In genomic region chr22:44711701-44712100, GRCh38 we compare ENCODE assay signal across 21 cellular contexts. TPM values are rescaled to one million over a fixed set of nuclear protein-coding genes. Genes with fewer than 3 reads are reported as not detected.
DNase-seq lines count a peak whose midpoint lies in the region; ATAC-seq, FAIRE-seq and TF ChIP-seq lines count a peak whose summit lies in the region.
"Had no signal": no experiment of that assay in that cellular context is flagged by ENCODE, and none has a peak within 500 bp of the region (broad histone marks: within the 10 kb centered on the region; RNA-seq: fewer than 3 reads in every experiment).

No MANE protein-coding gene starts in this region.

- H2BK12ac ChIP-seq in H9 (ENCODE audit: insufficient read length, low read depth, low read length) = no peak overlapping the region

- no peak overlapping the region for H3K23ac ChIP-seq in H9 (ENCODE audit: insufficient read length, low read depth, low read length)

- no peaks in the 10 kb centered on the region for H3K4me1 ChIP-seq in H9 (ENCODE audit: insufficient read depth, low read length)
- H3K4me1 ChIP-seq: thyroid gland had no signal

- no peak overlapping the region for H2BK15ac ChIP-seq in H9 (ENCODE audit: low read depth, low read length)

- H3K4me1 Mint-ChIP-seq in activated naive CD8-positive, alpha-beta T cell treated with anti-CD3 and anti-CD28 coated beads, Interleukin-2, amount 10 ng/mL, durations not matched to agents 7 days and 5 days = peaks cover 22% of the 10 kb centered on the region
- H3K4me1 Mint-ChIP-seq in activated naive CD8-positive, alpha-beta T cell treated with anti-CD3 and anti-CD28 coated beads, Interleukin-2, amount 50 U/mL, for 24 hours = peaks cover 29% of the 10 kb centered on the region
- H3K4me1 Mint-ChIP-seq in activated T-helper 17 cell treated with anti-CD3 and anti-CD28 coated beads, Interleukin-2, amount 50 U/mL, for 72 hours = peaks cover 17% of the 10 kb centered on the region
- H3K4me1 Mint-ChIP-seq in naive thymus-derived CD8-positive, alpha-beta T cell = peaks cover 25 to 62% (median 58%) of the 10 kb centered on the region in 4 donors
- H3K4me1 Mint-ChIP-seq in H9 = peaks cover 0 to 13% of the 10 kb centered on the region in 2 experiments; a peak in 3 of 4 replicates

- peaks cover 3% of the 10 kb centered on the region for H4K20me1 ChIP-seq in H9 (ENCODE audit: control insufficient read depth, insufficient read depth, insufficient read length)

- H3K56ac ChIP-seq in H9 (ENCODE audit: insufficient read length, low read depth, low read length) = no peak overlapping the region

- POLR2A ChIA-PET in activated naive CD8-positive, alpha-beta T cell treated with anti-CD3 and anti-CD28 coated beads, Interleukin-2, amount 10 ng/mL, durations not matched to agents 7 days and 5 days (lab: Charles Lee) = no interaction called here
- POLR2A ChIA-PET in naive thymus-derived CD8-positive, alpha-beta T cell (lab: Charles Lee) = interaction anchor here (0.5 kb wide), 1 partner anchor 1590 kb away, joined by 3 read pairs; no protein-coding TSS in a partner anchor

- H3K9ac ChIP-seq in H9 (ENCODE audit: extremely low read depth, insufficient read length, low read length) = no peak overlapping the region
- H3K9ac ChIP-seq: SK-N-SH had no signal

- H3K27ac ChIP-seq in H9 (ENCODE audit: insufficient read length, low read depth, low read length) = no peak overlapping the region
- H3K27ac ChIP-seq: thyroid gland had no signal

- DNase-seq in activated naive CD8-positive, alpha-beta T cell treated with anti-CD3 and anti-CD28 coated beads, Interleukin-2, amount 10 ng/mL, durations not matched to agents 7 days and 5 days = no peak
- no peak for DNase-seq in activated naive CD8-positive, alpha-beta T cell treated with anti-CD3 and anti-CD28 coated beads, Interleukin-2, amount 50 U/mL, for 24 hours
- no peak for DNase-seq in naive thymus-derived CD8-positive, alpha-beta T cell
- DNase-seq in GM19239 (ENCODE audit: insufficient read length, low spot score) = no peak
- no peak for DNase-seq in NCI-H748 treated with DMSO at 0.1 percent for 48 hours (lab: John Stamatoyannopoulos, UW)
- no peak for DNase-seq in H9
- DNase-seq: activated gamma-delta T cell treated with Interleukin-2 at 50 U/mL for 16 hours; CD4-positive, CD25-positive, alpha-beta regulatory T cell; effector memory CD4-positive, alpha-beta T cell; glutamatergic neuron; NCI-H2107; NCI-H774; nephron progenitor cell; SK-N-SH; T1000; thyroid gland had no signal

- FAIRE-seq in GM19239 (lab: Jason Lieb, UNC) = no peak
- FAIRE-seq: H54 had no signal

- no peak for TF ChIP-seq CTCF in H9 (conservative IDR thresholded peaks at IDR 0.05)

- no peak overlapping the region for H2AFZ ChIP-seq in H9 (ENCODE audit: low read length)

- no peak overlapping the region for H3K14ac ChIP-seq in H9 (ENCODE audit: insufficient read depth, low read length)

- H3K4ac ChIP-seq in H9 (ENCODE audit: low read depth, low read length) = no peak overlapping the region

- no peaks in the 10 kb centered on the region for H3K27me3 ChIP-seq in H9 (ENCODE audit: insufficient read depth, low read length)
- H3K27me3 ChIP-seq: thyroid gland had no signal

- H3K27me3 Mint-ChIP-seq in activated naive CD8-positive, alpha-beta T cell treated with anti-CD3 and anti-CD28 coated beads, Interleukin-2, amount 10 ng/mL, durations not matched to agents 7 days and 5 days = no peaks in the 10 kb centered on the region
- no peaks in the 10 kb centered on the region for H3K27me3 Mint-ChIP-seq in activated naive CD8-positive, alpha-beta T cell treated with anti-CD3 and anti-CD28 coated beads, Interleukin-2, amount 50 U/mL, for 24 hours
- H3K27me3 Mint-ChIP-seq in activated T-helper 17 cell treated with anti-CD3 and anti-CD28 coated beads, Interleukin-2, amount 50 U/mL, for 72 hours = no peaks in the 10 kb centered on the region
- no peaks in the 10 kb centered on the region for H3K27me3 Mint-ChIP-seq in naive thymus-derived CD8-positive, alpha-beta T cell
- H3K27me3 Mint-ChIP-seq in H9 (ENCODE audit: low read depth) = no peaks in the 10 kb centered on the region
- H3K27me3 Mint-ChIP-seq: CD4-positive, CD25-positive, alpha-beta regulatory T cell; progenitor cell of endocrine pancreas had no signal

- no CpG with 5 or more reads among the region's 4 CpGs for WGBS in H9 (ENCODE audit: extremely low coverage, insufficient read length, low lambda C conversion rate)

- H3K36me3 Mint-ChIP-seq in activated naive CD8-positive, alpha-beta T cell treated with anti-CD3 and anti-CD28 coated beads, Interleukin-2, amount 10 ng/mL, durations not matched to agents 7 days and 5 days = no peaks in the 10 kb centered on the region
- no peaks in the 10 kb centered on the region for H3K36me3 Mint-ChIP-seq in activated naive CD8-positive, alpha-beta T cell treated with anti-CD3 and anti-CD28 coated beads, Interleukin-2, amount 50 U/mL, for 24 hours (ENCODE audit: low read depth)
- H3K36me3 Mint-ChIP-seq in activated T-helper 17 cell treated with anti-CD3 and anti-CD28 coated beads, Interleukin-2, amount 50 U/mL, for 72 hours (ENCODE audit: low read depth) = no peaks in the 10 kb centered on the region
- H3K36me3 Mint-ChIP-seq in naive thymus-derived CD8-positive, alpha-beta T cell = peaks cover 0 to 26% (median 0%) of the 10 kb centered on the region in 3 donors
- no peaks in the 10 kb centered on the region; a peak in 1 of 7 replicates for H3K36me3 Mint-ChIP-seq in H9 (ENCODE audit: insufficient read depth in 1 of 3, low read depth in 3 of 3)
- H3K36me3 Mint-ChIP-seq: CD4-positive, CD25-positive, alpha-beta regulatory T cell had no signal

- no peak overlapping the region for H2BK5ac ChIP-seq in H9 (ENCODE audit: insufficient read length, low read length)

- no peak overlapping the region for H2BK20ac ChIP-seq in H9 (ENCODE audit: low read depth, low read length, poor library complexity, severe bottlenecking)

- H3K9me3 ChIP-seq in H9 (ENCODE audit: control insufficient read depth, low read depth, low read length) = no peaks in the 10 kb centered on the region
- H3K9me3 ChIP-seq: SK-N-SH, thyroid gland had no signal

- no peaks in the 10 kb centered on the region for H3K79me2 ChIP-seq in H9 (ENCODE audit: insufficient read depth, low read length)

- no peaks in the 10 kb centered on the region for H3K79me1 ChIP-seq in H9 (ENCODE audit: insufficient read depth, low read depth, low read length, poor library complexity, severe bottlenecking)

- no peak for ATAC-seq in activated naive CD8-positive, alpha-beta T cell treated with anti-CD3 and anti-CD28 coated beads, Interleukin-2, amount 10 ng/mL, durations not matched to agents 7 days and 5 days (ENCODE audit: low read depth)
- no peak for ATAC-seq in activated naive CD8-positive, alpha-beta T cell treated with anti-CD3 and anti-CD28 coated beads, Interleukin-2, amount 50 U/mL, for 24 hours
- ATAC-seq in activated T-helper 17 cell treated with anti-CD3 and anti-CD28 coated beads, Interleukin-2, amount 50 U/mL, for 72 hours (replicated peaks) = no peak
- no peak for ATAC-seq in naive thymus-derived CD8-positive, alpha-beta T cell
- no peak for ATAC-seq in HG03097 (IDR thresholded peaks at IDR 0.05; ENCODE audit: low FRiP score, unreplicated experiment)

- no peak overlapping the region for H2AK5ac ChIP-seq in H9 (ENCODE audit: insufficient read length, low read length)

- no peak overlapping the region for H2BK120ac ChIP-seq in H9 (ENCODE audit: low read depth, low read length, poor library complexity, severe bottlenecking)

- H3K18ac ChIP-seq in H9 (ENCODE audit: insufficient read length, low read depth, low read length) = no peak overlapping the region

- no peak overlapping the region for H3K4me3 Mint-ChIP-seq in activated naive CD8-positive, alpha-beta T cell treated with anti-CD3 and anti-CD28 coated beads, Interleukin-2, amount 10 ng/mL, durations not matched to agents 7 days and 5 days
- H3K4me3 Mint-ChIP-seq in activated naive CD8-positive, alpha-beta T cell treated with anti-CD3 and anti-CD28 coated beads, Interleukin-2, amount 50 U/mL, for 24 hours = no peak overlapping the region
- no peak overlapping the region for H3K4me3 Mint-ChIP-seq in activated T-helper 17 cell treated with anti-CD3 and anti-CD28 coated beads, Interleukin-2, amount 50 U/mL, for 72 hours
- H3K4me3 Mint-ChIP-seq in naive thymus-derived CD8-positive, alpha-beta T cell = peak overlapping the region in 4 of 10 donors; percentile 9 to 93 (median 54)
- H3K4me3 Mint-ChIP-seq in H9 = no peak overlapping the region
- H3K4me3 Mint-ChIP-seq: CD4-positive, CD25-positive, alpha-beta regulatory T cell; nephron progenitor cell had no signal

- H4K91ac ChIP-seq in H9 (ENCODE audit: insufficient read length, low read depth, low read length) = no peak overlapping the region

- no peak overlapping the region for H4K8ac ChIP-seq in H9 (replicated peaks; ENCODE audit: insufficient read length, low read depth, low read length)

- H3K9me3 Mint-ChIP-seq in activated naive CD8-positive, alpha-beta T cell treated with anti-CD3 and anti-CD28 coated beads, Interleukin-2, amount 10 ng/mL, durations not matched to agents 7 days and 5 days = no peaks in the 10 kb centered on the region
- no peaks in the 10 kb centered on the region for H3K9me3 Mint-ChIP-seq in activated naive CD8-positive, alpha-beta T cell treated with anti-CD3 and anti-CD28 coated beads, Interleukin-2, amount 50 U/mL, for 24 hours
- H3K9me3 Mint-ChIP-seq in activated T-helper 17 cell treated with anti-CD3 and anti-CD28 coated beads, Interleukin-2, amount 50 U/mL, for 72 hours = no peaks in the 10 kb centered on the region
- H3K9me3 Mint-ChIP-seq in naive thymus-derived CD8-positive, alpha-beta T cell = no peaks in the 10 kb centered on the region
- no peaks in the 10 kb centered on the region for H3K9me3 Mint-ChIP-seq in H9
- H3K9me3 Mint-ChIP-seq: CD4-positive, CD25-positive, alpha-beta regulatory T cell; nephron progenitor cell had no signal

- peak overlapping the region; percentile 96 for H3K27ac Mint-ChIP-seq in activated naive CD8-positive, alpha-beta T cell treated with anti-CD3 and anti-CD28 coated beads, Interleukin-2, amount 10 ng/mL, durations not matched to agents 7 days and 5 days
- no peak overlapping the region for H3K27ac Mint-ChIP-seq in activated naive CD8-positive, alpha-beta T cell treated with anti-CD3 and anti-CD28 coated beads, Interleukin-2, amount 50 U/mL, for 24 hours
- H3K27ac Mint-ChIP-seq in activated T-helper 17 cell treated with anti-CD3 and anti-CD28 coated beads, Interleukin-2, amount 50 U/mL, for 72 hours = peak overlapping the region; percentile 22
- H3K27ac Mint-ChIP-seq in naive thymus-derived CD8-positive, alpha-beta T cell = peak overlapping the region in 8 of 10 donors; percentile 63 to 98 (median 94)
- H3K27ac Mint-ChIP-seq in H9 = no peak overlapping the region
- H3K27ac Mint-ChIP-seq: CD4-positive, CD25-positive, alpha-beta regulatory T cell; progenitor cell of endocrine pancreas had no signal

- H3T11ph ChIP-seq in H9 (ENCODE audit: low read length) = no peak overlapping the region

- no peak overlapping the region for H3K4me2 ChIP-seq in H9 (ENCODE audit: insufficient read depth, insufficient read length, low read length)
- H3K4me2 ChIP-seq: SK-N-SH had no signal

- no peak overlapping the region for H4K5ac ChIP-seq in H9 (ENCODE audit: insufficient read length, low read depth, low read length)

- H3K23me2 ChIP-seq in H9 (ENCODE audit: insufficient read length, low read depth, low read length, poor library complexity, severe bottlenecking) = no peaks in the 10 kb centered on the region

RNA-seq across cellular contexts. Expression of gene PRR5, which starts 9.7 kb away (rescaled TPM):
- total RNA-seq in activated naive CD8-positive, alpha-beta T cell treated with anti-CD3 and anti-CD28 coated beads, Interleukin-2, amount 10 ng/mL, durations not matched to agents 7 days and 5 days = 10 to 100 TPM; 51.5 to 52.3 TPM
- total RNA-seq in activated T-helper 17 cell treated with anti-CD3 and anti-CD28 coated beads, Interleukin-2, amount 50 U/mL, for 72 hours = 10 to 100 TPM; 15.1 to 19.9 TPM
- total RNA-seq in naive thymus-derived CD8-positive, alpha-beta T cell = 10 to 100 TPM; 85.3 to 86.3 TPM
- 100 to 1,000 TPM in 1 of 3 donors, 10 to 100 TPM in 2; 75.2 to 107 (median 83.3) TPM for polyA plus RNA-seq in naive thymus-derived CD8-positive, alpha-beta T cell
- total RNA-seq in H9 (2021) = 11.8 and 12.6 TPM in 2 replicates

RNA-seq across cellular contexts. Expression of gene ARHGAP8, which starts 40.7 kb away (rescaled TPM):
- 1 to 10 TPM; 2.2 to 2.9 TPM for total RNA-seq in activated naive CD8-positive, alpha-beta T cell treated with anti-CD3 and anti-CD28 coated beads, Interleukin-2, amount 10 ng/mL, durations not matched to agents 7 days and 5 days
- total RNA-seq in activated T-helper 17 cell treated with anti-CD3 and anti-CD28 coated beads, Interleukin-2, amount 50 U/mL, for 72 hours = 1 to 10 TPM in 1 of 2 donors, not detected in 1; 2.3 TPM
- 1 to 10 TPM; 2.5 to 4.8 TPM for total RNA-seq in naive thymus-derived CD8-positive, alpha-beta T cell
- under 1 TPM in 1 of 3 donors, not detected in 2; 0.19 TPM for polyA plus RNA-seq in naive thymus-derived CD8-positive, alpha-beta T cell
- total RNA-seq in H9 (2021) = 29.3 and 35.4 TPM in 2 replicates
- total RNA-seq: A673 had no signal

Comparison
In these comparisons a context has a peak if more than half of its experiments do, and no peak if none do; other contexts are left out.
1. H3K27ac Mint-ChIP-seq: peak in activated naive CD8-positive, alpha-beta T cell treated with anti-CD3 and anti-CD28 coated beads, Interleukin-2, amount 10 ng/mL, durations not matched to agents 7 days and 5 days (single experiment), activated T-helper 17 cell treated with anti-CD3 and anti-CD28 coated beads, Interleukin-2, amount 50 U/mL, for 72 hours (single experiment) and naive thymus-derived CD8-positive, alpha-beta T cell (8 of 10); none in activated naive CD8-positive, alpha-beta T cell treated with anti-CD3 and anti-CD28 coated beads, Interleukin-2, amount 50 U/mL, for 24 hours (single experiment) and H9 (0 of 3).